26 cellular contexts compared by ENCODE assay signal in the genomic region with DNA sequence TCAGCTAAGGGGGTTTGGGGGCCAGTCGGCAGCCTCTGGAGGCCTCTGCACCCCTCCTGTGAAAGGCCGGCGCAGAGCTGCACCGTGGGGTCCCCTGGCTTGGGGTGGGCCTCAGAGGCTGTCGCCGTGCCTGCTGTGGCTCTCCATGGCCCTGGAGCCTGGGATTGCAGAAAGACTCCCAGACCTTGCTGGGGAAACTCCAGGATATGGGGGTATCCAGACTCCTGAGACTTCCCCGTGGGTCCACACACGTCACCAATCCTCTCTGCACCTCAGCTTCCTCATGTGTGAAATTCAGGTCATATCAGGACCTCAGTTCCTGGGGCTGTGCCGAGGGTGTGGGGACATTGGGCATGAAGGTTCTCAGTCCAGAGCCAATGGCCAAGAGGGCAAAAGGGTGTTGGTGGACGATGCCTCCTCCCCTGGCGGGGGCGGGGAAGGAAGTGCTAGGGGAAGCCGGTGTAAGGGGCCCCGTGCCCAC.
DNase-seq lines count a peak whose midpoint lies in the region; ATAC-seq lines count a peak whose summit lies in the region.
"Had no signal": no experiment of that assay in that cellular context is flagged by ENCODE, and none has a peak within 500 bp of the region (broad histone marks: within the 10 kb centered on the region; RNA-seq: fewer than 3 reads in every experiment).

No MANE protein-coding gene starts in this region.

- DNase-seq in Right ventricle myocardium superior = peak; percentile 21
- no peak for DNase-seq in left ventricle myocardium superior
- peak; percentile 5 for DNase-seq in left cardiac atrium
- peak; percentile 49 for DNase-seq in natural killer cell treated with Interleukin-12 subunit alpha and Interleukin-12 subunit beta and Interleukin-15 and Interleukin-18, amount 100 ng/mL, for 72 hours (ENCODE audit: low spot score)
- DNase-seq in stimulated activated naive CD4-positive, alpha-beta T cell treated with Interleukin-2 at 50 U/mL for 16 hours (lab: John Stamatoyannopoulos, UW) = no peak
- DNase-seq in kidney glomerular epithelial cell (lab: John Stamatoyannopoulos, UW) = no peak
- DNase-seq: activated CD4-positive, alpha-beta T cell treated with anti-CD3 and anti-CD28 coated beads for 48 hours; amniotic stem cell; CD4-positive, alpha-beta memory T cell; cortex of kidney; esophagus squamous epithelium; hippocampal formation; immature natural killer cell; MG63; NCI-H1417; NCI-H2081; NCI-H226; NCI-H774; stimulated activated CD4-positive, alpha-beta T cell treated with anti-CD3 and anti-CD28 coated beads, Interleukin-4, amount 100 ng/mL, for 24 hours had no signal

- H3K9me3 Mint-ChIP-seq in natural killer cell treated with Interleukin-12 subunit alpha and Interleukin-12 subunit beta and Interleukin-15 and Interleukin-18, amount 100 ng/mL, for 72 hours = no peaks in the 10 kb centered on the region
- H3K9me3 Mint-ChIP-seq in stimulated activated memory B cell treated with anti-CD40 and anti-IgM and Interleukin-4, amounts not matched to agents 10 μg/mL and 1 μg/mL and 100 μg/mL, for 72 hours = no peaks in the 10 kb centered on the region
- H3K9me3 Mint-ChIP-seq: activated T-helper 17 cell treated with anti-CD3 and anti-CD28 coated beads, Interleukin-2, amount 50 U/mL, for 72 hours; CD4-positive, alpha-beta memory T cell; immature natural killer cell; stimulated activated naive CD8-positive, alpha-beta T cell treated with anti-CD3 and anti-CD28 coated beads, Interleukin-15, Interleukin-2, amounts not matched to agents 100 ng/mL and 50 ng/mL, for 24 hours; T-helper 2 cell treated with Interferon-gamma antibody and Interleukin-4, amounts not matched to agents 5 μg/mL and 100 μg/mL, for 36 hours had no signal

- no peak overlapping the region for H3K4me3 Mint-ChIP-seq in natural killer cell treated with Interleukin-12 subunit alpha and Interleukin-12 subunit beta and Interleukin-15 and Interleukin-18, amount 100 ng/mL, for 72 hours
- no peak overlapping the region for H3K4me3 Mint-ChIP-seq in stimulated activated memory B cell treated with anti-CD40 and anti-IgM and Interleukin-4, amounts not matched to agents 10 μg/mL and 1 μg/mL and 100 μg/mL, for 72 hours
- H3K4me3 Mint-ChIP-seq: activated T-helper 17 cell treated with anti-CD3 and anti-CD28 coated beads, Interleukin-2, amount 50 U/mL, for 72 hours; CD4-positive, alpha-beta memory T cell; immature natural killer cell; stimulated activated naive CD8-positive, alpha-beta T cell treated with anti-CD3 and anti-CD28 coated beads, Interleukin-15, Interleukin-2, amounts not matched to agents 100 ng/mL and 50 ng/mL, for 24 hours; T-helper 2 cell treated with Interferon-gamma antibody and Interleukin-4, amounts not matched to agents 5 μg/mL and 100 μg/mL, for 36 hours had no signal

- peaks cover 0 to 3% of the 10 kb centered on the region in 2 donors for H3K27me3 Mint-ChIP-seq in natural killer cell treated with Interleukin-12 subunit alpha and Interleukin-12 subunit beta and Interleukin-15 and Interleukin-18, amount 100 ng/mL, for 72 hours
- no peaks in the 10 kb centered on the region for H3K27me3 Mint-ChIP-seq in stimulated activated memory B cell treated with anti-CD40 and anti-IgM and Interleukin-4, amounts not matched to agents 10 μg/mL and 1 μg/mL and 100 μg/mL, for 72 hours
- H3K27me3 Mint-ChIP-seq: activated T-helper 17 cell treated with anti-CD3 and anti-CD28 coated beads, Interleukin-2, amount 50 U/mL, for 72 hours; CD4-positive, alpha-beta memory T cell; stimulated activated naive CD8-positive, alpha-beta T cell treated with anti-CD3 and anti-CD28 coated beads, Interleukin-15, Interleukin-2, amounts not matched to agents 100 ng/mL and 50 ng/mL, for 24 hours had no signal

- no peaks in the 10 kb centered on the region for H3K36me3 Mint-ChIP-seq in natural killer cell treated with Interleukin-12 subunit alpha and Interleukin-12 subunit beta and Interleukin-15 and Interleukin-18, amount 100 ng/mL, for 72 hours
- H3K36me3 Mint-ChIP-seq in stimulated activated memory B cell treated with anti-CD40 and anti-IgM and Interleukin-4, amounts not matched to agents 10 μg/mL and 1 μg/mL and 100 μg/mL, for 72 hours = peaks cover 6% of the 10 kb centered on the region
- H3K36me3 Mint-ChIP-seq: CD4-positive, alpha-beta memory T cell; immature natural killer cell had no signal

- no peak overlapping the region for H3K27ac Mint-ChIP-seq in natural killer cell treated with Interleukin-12 subunit alpha and Interleukin-12 subunit beta and Interleukin-15 and Interleukin-18, amount 100 ng/mL, for 72 hours
- H3K27ac Mint-ChIP-seq in stimulated activated memory B cell treated with anti-CD40 and anti-IgM and Interleukin-4, amounts not matched to agents 10 μg/mL and 1 μg/mL and 100 μg/mL, for 72 hours = no peak overlapping the region
- H3K27ac Mint-ChIP-seq: activated T-helper 17 cell treated with anti-CD3 and anti-CD28 coated beads, Interleukin-2, amount 50 U/mL, for 72 hours; CD4-positive, alpha-beta memory T cell; immature natural killer cell; stimulated activated naive CD8-positive, alpha-beta T cell treated with anti-CD3 and anti-CD28 coated beads, Interleukin-15, Interleukin-2, amounts not matched to agents 100 ng/mL and 50 ng/mL, for 24 hours; T-helper 2 cell treated with Interferon-gamma antibody and Interleukin-4, amounts not matched to agents 5 μg/mL and 100 μg/mL, for 36 hours had no signal

- ATAC-seq in Right ventricle myocardium superior (ENCODE audit: poor library complexity) (no peak), left ventricle myocardium superior (no peak), left cardiac atrium (no peak), GM18868 (IDR thresholded peaks at IDR 0.05; ENCODE audit: unreplicated experiment) (no peak)
- no peak for ATAC-seq in natural killer cell treated with Interleukin-12 subunit alpha and Interleukin-12 subunit beta and Interleukin-15 and Interleukin-18, amount 100 ng/mL, for 72 hours
- ATAC-seq in stimulated activated memory B cell treated with anti-CD40 and anti-IgM and Interleukin-4, amounts not matched to agents 10 μg/mL and 1 μg/mL and 100 μg/mL, for 72 hours = no peak
- ATAC-seq: activated T-helper 17 cell treated with anti-CD3 and anti-CD28 coated beads, Interleukin-2, amount 50 U/mL, for 72 hours; K562; SK-N-SH treated with all-trans-retinoic acid at 6 μM for 48 hours had no signal

- intact Hi-C loops in Right ventricle myocardium superior (cut with DNase I) (loop anchor here (10.0 kb wide), 1 partner anchor 73 kb away; no protein-coding TSS in a partner anchor), left ventricle myocardium superior (cut with micrococcal nuclease) (no loop called here), left cardiac atrium (cut with DNase I) (no loop called here)

- H3K4me1 Mint-ChIP-seq in natural killer cell treated with Interleukin-12 subunit alpha and Interleukin-12 subunit beta and Interleukin-15 and Interleukin-18, amount 100 ng/mL, for 72 hours (ENCODE audit: low read depth in 2 of 2) = no peaks in the 10 kb centered on the region
- H3K4me1 Mint-ChIP-seq in stimulated activated memory B cell treated with anti-CD40 and anti-IgM and Interleukin-4, amounts not matched to agents 10 μg/mL and 1 μg/mL and 100 μg/mL, for 72 hours = peaks cover 28% of the 10 kb centered on the region
- H3K4me1 Mint-ChIP-seq: immature natural killer cell had no signal

Comparison
In these comparisons a context has a peak if more than half of its experiments do, and no peak if none do; other contexts are left out.
1. DNase-seq: peak in Right ventricle myocardium superior (single experiment), left cardiac atrium (single experiment) and natural killer cell treated with Interleukin-12 subunit alpha and Interleukin-12 subunit beta and Interleukin-15 and Interleukin-18, amount 100 ng/mL, for 72 hours (single experiment); none in left ventricle myocardium superior (single experiment), stimulated activated naive CD4-positive, alpha-beta T cell treated with Interleukin-2 at 50 U/mL for 16 hours (single experiment) and kidney glomerular epithelial cell (single experiment).